ENCODE assay signal across 13 cellular contexts in genomic region chr4:31291238-31291637, GRCh38.
DNase-seq lines count a peak whose midpoint lies in the region; ATAC-seq and TF ChIP-seq lines count a peak whose summit lies in the region.
"Had no signal": no experiment of that assay in that cellular context is flagged by ENCODE, and none has a peak within 500 bp of the region (broad histone marks: within the 10 kb centered on the region; RNA-seq: fewer than 3 reads in every experiment).

No MANE protein-coding gene starts in this region.

- no peak for TF ChIP-seq POLR2A in gastrocnemius medialis (IDR thresholded peaks at IDR 0.05)

- peaks cover 24% of the 10 kb centered on the region for H3K9me3 Mint-ChIP-seq in stimulated activated effector memory CD8-positive, alpha-beta T cell treated with anti-CD3 and anti-CD28 coated beads, Interleukin-12 subunit alpha, Interleukin-12 subunit beta, amount 100 ng/mL, for 72 hours

- no peaks in the 10 kb centered on the region for H3K9me2 ChIP-seq in SU-DHL-6 (replicated peaks; ENCODE audit: insufficient read depth, low read length)

- no peak for TF ChIP-seq CTCF in SU-DHL-6 (IDR thresholded peaks at IDR 0.05; ENCODE audit: insufficient read depth, low read length, poor library complexity, severe bottlenecking)
- TF ChIP-seq CTCF in gastrocnemius medialis (IDR thresholded peaks at IDR 0.05 in 4 of 5, conservative IDR thresholded peaks at IDR 0.05 in 1 of 5), result no peak

- H3K36me3 Mint-ChIP-seq in stimulated activated effector memory CD8-positive, alpha-beta T cell treated with anti-CD3 and anti-CD28 coated beads, Interleukin-12 subunit alpha, Interleukin-12 subunit beta, amount 100 ng/mL, for 72 hours, result no peaks in the 10 kb centered on the region
- H3K36me3 Mint-ChIP-seq: memory B cell had no signal

- no peaks in the 10 kb centered on the region; the same call in 1 of the 2 replicates for H3F3A ChIP-seq in SU-DHL-6 (ENCODE audit: insufficient read depth)

- H3K36me3 ChIP-seq in SU-DHL-6 (ENCODE audit: low read length) (peaks cover 21% of the 10 kb centered on the region), gastrocnemius medialis (no peaks in the 10 kb centered on the region)

- peak overlapping the region; percentile 72 for H3K27ac ChIP-seq in SU-DHL-6 (ENCODE audit: low read depth, low read length)
- no peak overlapping the region for H3K27ac ChIP-seq in gastrocnemius medialis

- in situ Hi-C loops in gastrocnemius medialis (cut with MboI; ENCODE audit: low sequenced_read_pairs in 4 of 4), result no loop called here

- peak overlapping the region; percentile 78 for H2AFZ ChIP-seq in SU-DHL-6 (ENCODE audit: low read depth, low read length, severe bottlenecking)

- ATAC-seq in GM18519 (IDR thresholded peaks at IDR 0.05; ENCODE audit: low FRiP score, unreplicated experiment), result peak; percentile 96
- ATAC-seq in GM21576 (IDR thresholded peaks at IDR 0.05; ENCODE audit: unreplicated experiment), result peak; percentile 85
- peak; percentile 90 for ATAC-seq in HG03354 (IDR thresholded peaks at IDR 0.05; ENCODE audit: poor library complexity, severe bottlenecking, unreplicated experiment)
- no peak for ATAC-seq in gastrocnemius medialis
- no peak for ATAC-seq in HG03095 (IDR thresholded peaks at IDR 0.05; ENCODE audit: unreplicated experiment)
- ATAC-seq in stimulated activated effector memory CD8-positive, alpha-beta T cell treated with anti-CD3 and anti-CD28 coated beads, Interleukin-12 subunit alpha, Interleukin-12 subunit beta, amount 100 ng/mL, for 72 hours, result no peak
- ATAC-seq: activated CD4-positive, alpha-beta T cell treated with anti-CD3 and anti-CD28 coated beads for 36 hours had no signal

- no peak overlapping the region for H3K27ac Mint-ChIP-seq in stimulated activated effector memory CD8-positive, alpha-beta T cell treated with anti-CD3 and anti-CD28 coated beads, Interleukin-12 subunit alpha, Interleukin-12 subunit beta, amount 100 ng/mL, for 72 hours
- H3K27ac Mint-ChIP-seq: activated CD4-positive, alpha-beta T cell treated with anti-CD3 and anti-CD28 coated beads for 36 hours; activated T-helper 2 cell treated with anti-CD3 and anti-CD28 coated beads, Interferon-gamma antibody, Interleukin-2, Interleukin-4, amounts not matched to agents 10 μg/mL and 5 μg/mL and 100 μg/mL, durations not matched to agents 14 hours and 24 hours and 36 hours; memory B cell had no signal

- peak overlapping the region; percentile 1 for H3K4me3 ChIP-seq in SU-DHL-6 (ENCODE audit: insufficient read depth, low read length, poor library complexity, severe bottlenecking)
- H3K4me3 ChIP-seq in gastrocnemius medialis, result no peak overlapping the region

- DNase-seq in gastrocnemius medialis, result no peak
- DNase-seq in stimulated activated effector memory CD8-positive, alpha-beta T cell treated with anti-CD3 and anti-CD28 coated beads, Interleukin-12 subunit alpha, Interleukin-12 subunit beta, amount 100 ng/mL, for 72 hours (ENCODE audit: low spot score in 2 of 2), result no peak
- no peak for DNase-seq in activated T-cell treated with anti-CD3 and anti-CD28 coated beads, Interleukin-2, amount 50 U/mL, for 48 hours
- DNase-seq: activated CD4-positive, alpha-beta T cell treated with anti-CD3 and anti-CD28 coated beads for 36 hours; NCI-H510A treated with DMSO at 0.1 percent for 48 hours; stimulated activated CD4-positive, alpha-beta T cell treated with anti-CD3 and anti-CD28 coated beads, Interleukin-15, amount 100 ng/mL, for 24 hours had no signal

- no peak overlapping the region for H3K9ac ChIP-seq in SU-DHL-6 (ENCODE audit: low read length)

- no peaks in the 10 kb centered on the region for H3K27me3 ChIP-seq in SU-DHL-6 (ENCODE audit: low read length)
- H3K27me3 ChIP-seq in gastrocnemius medialis, result no peaks in the 10 kb centered on the region

- intact Hi-C loops in gastrocnemius medialis (cut with DNase I; ENCODE audit: low total_unique reads), result no loop called here

- no peaks in the 10 kb centered on the region for H3K4me1 ChIP-seq in gastrocnemius medialis

- peaks cover 14% of the 10 kb centered on the region; the same call in 1 of the 2 replicates for H3K9me3 ChIP-seq in SU-DHL-6 (ENCODE audit: insufficient read depth, low read length)
- no peaks in the 10 kb centered on the region for H3K9me3 ChIP-seq in gastrocnemius medialis

- no peaks in the 10 kb centered on the region for H3K79me2 ChIP-seq in SU-DHL-6 (ENCODE audit: insufficient read depth, low read length)

- H3K4me1 Mint-ChIP-seq in stimulated activated effector memory CD8-positive, alpha-beta T cell treated with anti-CD3 and anti-CD28 coated beads, Interleukin-12 subunit alpha, Interleukin-12 subunit beta, amount 100 ng/mL, for 72 hours, result no peaks in the 10 kb centered on the region
- H3K4me1 Mint-ChIP-seq: activated CD4-positive, alpha-beta T cell treated with anti-CD3 and anti-CD28 coated beads for 36 hours had no signal

- no peaks in the 10 kb centered on the region for H4K20me1 ChIP-seq in SU-DHL-6 (ENCODE audit: low read depth, low read length)

- no peak overlapping the region for H3K4me3 Mint-ChIP-seq in stimulated activated effector memory CD8-positive, alpha-beta T cell treated with anti-CD3 and anti-CD28 coated beads, Interleukin-12 subunit alpha, Interleukin-12 subunit beta, amount 100 ng/mL, for 72 hours
- H3K4me3 Mint-ChIP-seq: activated CD4-positive, alpha-beta T cell treated with anti-CD3 and anti-CD28 coated beads for 36 hours; memory B cell had no signal

- peak overlapping the region; percentile 25 for H3K4me2 ChIP-seq in SU-DHL-6 (ENCODE audit: low read depth, low read length, poor library complexity, severe bottlenecking)

Comparison
In these comparisons a context has a peak if more than half of its experiments do, and no peak if none do; other contexts are left out.
1. ATAC-seq: peak in GM18519 (single experiment), GM21576 (single experiment) and HG03354 (single experiment); none in gastrocnemius medialis (0 of 2), HG03095 (single experiment) and stimulated activated effector memory CD8-positive, alpha-beta T cell treated with anti-CD3 and anti-CD28 coated beads, Interleukin-12 subunit alpha, Interleukin-12 subunit beta, amount 100 ng/mL, for 72 hours (single experiment).